23 cellular contexts compared by ENCODE assay signal in genomic region chr7:41139789-41140188, GRCh38.
"Had no signal": no experiment of that assay in that cellular context is flagged by ENCODE, and none has a peak within 500 bp of the region (broad histone marks: within the 10 kb centered on the region; RNA-seq: fewer than 3 reads in every experiment).

No MANE protein-coding gene starts in this region.

- H3K36me3 ChIP-seq: colonic mucosa, esophagus squamous epithelium, gastrocnemius medialis, heart right ventricle, left lung, lower lobe of right lung had no signal

- H3K27me3 ChIP-seq: colonic mucosa, esophagus squamous epithelium, gastrocnemius medialis, left lung had no signal

- ATAC-seq: effector memory CD8-positive, alpha-beta T cell; esophagus mucosa; gastrocnemius medialis; heart right ventricle; left cardiac atrium; left lung; left ventricle myocardium superior; lower lobe of right lung; mucosa of descending colon had no signal

- H3K9me3 ChIP-seq: colonic mucosa, esophagus squamous epithelium, gastrocnemius medialis, heart right ventricle, left lung, lower lobe of right lung, mucosa of descending colon had no signal

- H3K4me1 ChIP-seq: colonic mucosa, gastrocnemius medialis, heart right ventricle, left lung, lower lobe of right lung had no signal

- H3K4me3 ChIP-seq: colonic mucosa, esophagus squamous epithelium, gastrocnemius medialis, heart right ventricle, left lung, lower lobe of right lung, mucosa of descending colon had no signal

- DNase-seq: colonic mucosa; cortex of kidney; effector CD8-positive, alpha-beta T cell; effector memory CD8-positive, alpha-beta T cell; endodermal cell; erythroblast; esophagus squamous epithelium; foreskin fibroblast; foreskin melanocyte; gastrocnemius medialis; glutamatergic neuron; head of caudate nucleus; heart right ventricle; hippocampal formation; left cardiac atrium; left lung; left ventricle myocardium superior; lower lobe of right lung; mesenchymal stem cell; mucosa of descending colon; naive B cell had no signal

- H3K27ac ChIP-seq: colonic mucosa, epithelial cell of prostate, esophagus squamous epithelium, gastrocnemius medialis, heart right ventricle, left lung, lower lobe of right lung had no signal
